Comparison of ENCODE assay signal across 13 cellular contexts in genomic region chr2:241412144-241412543, GRCh38. TPM values are rescaled to one million over a fixed set of nuclear protein-coding genes. Genes with fewer than 3 reads are reported as not detected.
DNase-seq lines count a peak whose midpoint lies in the region; ATAC-seq and TF ChIP-seq lines count a peak whose summit lies in the region.
"Had no signal": no experiment of that assay in that cellular context is flagged by ENCODE, and none has a peak within 500 bp of the region (broad histone marks: within the 10 kb centered on the region; RNA-seq: fewer than 3 reads in every experiment).

No MANE protein-coding gene starts in this region.

- peak; percentile 6 for DNase-seq in stimulated activated naive CD8-positive, alpha-beta T cell treated with anti-CD3 and anti-CD28 coated beads, Interleukin-15, Interleukin-2, amounts not matched to agents 100 U/mL and 50 U/mL, for 24 hours
- DNase-seq in stimulated activated naive CD8-positive, alpha-beta T cell treated with anti-CD3 and anti-CD28 coated beads, Interleukin-15, amount 100 ng/mL, for 72 hours: no peak
- DNase-seq in PC-3 (peak; percentile 93), fibroblast of mammary gland (ENCODE audit: low read depth) (peak; percentile 90), ureter (ENCODE audit: low spot score) (peak; percentile 48)
- no peak for DNase-seq in stimulated activated CD4-positive, alpha-beta T cell treated with anti-CD3 and anti-CD28 coated beads, Interleukin-4, amount 100 ng/mL, for 1 hour
- DNase-seq: Caco-2; effector memory CD4-positive, alpha-beta T cell; MV-4-11; small intestine had no signal

- peaks cover 29% of the 10 kb centered on the region for H3K4me1 ChIP-seq in PC-3 (ENCODE audit: insufficient read depth, low read length)
- H3K4me1 ChIP-seq: Caco-2 had no signal

- no peaks in the 10 kb centered on the region for H3K4me1 Mint-ChIP-seq in stimulated activated naive CD8-positive, alpha-beta T cell treated with anti-CD3 and anti-CD28 coated beads, Interleukin-15, amount 100 ng/mL, for 72 hours

- no TSS peak for BruUV-seq in PC-3 (replicated peaks; lab: Mats Ljungman, UMichigan)

- TF ChIP-seq CTCF in PC-3 (conservative IDR thresholded peaks at IDR 0.05; ENCODE audit: low read depth, low read length) (no peak), fibroblast of mammary gland (conservative IDR thresholded peaks at IDR 0.05; ENCODE audit: control insufficient read depth, insufficient read depth, low read depth, low read length) (no peak)

- ATAC-seq in stimulated activated naive CD8-positive, alpha-beta T cell treated with anti-CD3 and anti-CD28 coated beads, Interleukin-15, Interleukin-2, amounts not matched to agents 100 U/mL and 50 U/mL, for 24 hours: no peak
- no peak for ATAC-seq in stimulated activated naive CD8-positive, alpha-beta T cell treated with anti-CD3 and anti-CD28 coated beads, Interleukin-15, amount 100 ng/mL, for 72 hours
- ATAC-seq in PC-3 (peak; percentile 78), GM19397 (IDR thresholded peaks at IDR 0.05; ENCODE audit: unreplicated experiment) (no peak), GM18870 (IDR thresholded peaks at IDR 0.05; ENCODE audit: unreplicated experiment) (no peak)

- intact Hi-C loops in PC-3 (cut with micrococcal nuclease): loop anchor here (2.0 kb wide), 1 partner anchor 55 kb away; the partner anchor contains the start of gene FARP2

- no peaks in the 10 kb centered on the region for H3K27me3 Mint-ChIP-seq in stimulated activated naive CD8-positive, alpha-beta T cell treated with anti-CD3 and anti-CD28 coated beads, Interleukin-15, amount 100 ng/mL, for 72 hours

- H3K27me3 ChIP-seq in PC-3 (ENCODE audit: low read length): no peaks in the 10 kb centered on the region

- peaks cover 23% of the 10 kb centered on the region; the same call in 1 of the 2 replicates for H3K36me3 ChIP-seq in PC-3 (ENCODE audit: low read depth, low read length)

- no peaks in the 10 kb centered on the region for H3K79me2 ChIP-seq in PC-3 (ENCODE audit: low read length)

- H3K9me3 ChIP-seq in PC-3 (ENCODE audit: low read length): no peaks in the 10 kb centered on the region
- H3K9me3 ChIP-seq: Caco-2 had no signal

- no peaks in the 10 kb centered on the region for H3K9me2 ChIP-seq in PC-3 (replicated peaks; ENCODE audit: low read length)

- peaks cover 8% of the 10 kb centered on the region for H3F3A ChIP-seq in PC-3 (ENCODE audit: low read length, unreplicated experiment)

- POLR2A ChIA-PET in PC-3 (lab: Charles Lee; ENCODE audit: unreplicated experiment): no interaction called here

- CTCF ChIA-PET in PC-3 (lab: Charles Lee): no interaction called here

- no peaks in the 10 kb centered on the region for H3K9me3 Mint-ChIP-seq in stimulated activated naive CD8-positive, alpha-beta T cell treated with anti-CD3 and anti-CD28 coated beads, Interleukin-15, amount 100 ng/mL, for 72 hours
- H3K9me3 Mint-ChIP-seq: activated T-helper 2 cell treated with anti-CD3 and anti-CD28 coated beads, Interferon-gamma antibody, Interleukin-2, Interleukin-4, amounts not matched to agents 10 μg/mL and 5 μg/mL and 100 μg/mL, durations not matched to agents 14 hours and 24 hours and 36 hours had no signal

- H4K20me1 ChIP-seq in PC-3 (ENCODE audit: low read length): no peaks in the 10 kb centered on the region

- H3K4me3 ChIP-seq in PC-3 (ENCODE audit: low read length): no peak overlapping the region
- no peak overlapping the region for H3K4me3 ChIP-seq in fibroblast of mammary gland (ENCODE audit: control insufficient read depth, low read depth, low read length)

- no peak overlapping the region for H3K27ac Mint-ChIP-seq in stimulated activated naive CD8-positive, alpha-beta T cell treated with anti-CD3 and anti-CD28 coated beads, Interleukin-15, amount 100 ng/mL, for 72 hours
- H3K27ac Mint-ChIP-seq: activated T-helper 2 cell treated with anti-CD3 and anti-CD28 coated beads, Interferon-gamma antibody, Interleukin-2, Interleukin-4, amounts not matched to agents 10 μg/mL and 5 μg/mL and 100 μg/mL, durations not matched to agents 14 hours and 24 hours and 36 hours had no signal

- H3K4me2 ChIP-seq in PC-3 (ENCODE audit: low read length): peak overlapping the region; percentile 46

- H3K4me3 Mint-ChIP-seq in stimulated activated naive CD8-positive, alpha-beta T cell treated with anti-CD3 and anti-CD28 coated beads, Interleukin-15, amount 100 ng/mL, for 72 hours: no peak overlapping the region

- H3K9ac ChIP-seq in PC-3 (ENCODE audit: low read length): peak overlapping the region; percentile 61

- H2AFZ ChIP-seq in PC-3 (ENCODE audit: low read length): no peak overlapping the region

- peak overlapping the region; percentile 94 for H3K27ac ChIP-seq in PC-3 (ENCODE audit: low read length)

RNA-seq across cellular contexts. Expression of gene FARP2, which starts 56.1 kb away (rescaled TPM):
- total RNA-seq in PC-3 (2014; rRNA removed) (24.5 and 29.9 TPM in 2 replicates), ureter (120 TPM)

Comparison
In these comparisons a context has a peak if more than half of its experiments do, and no peak if none do; other contexts are left out.
1. DNase-seq: peak in stimulated activated naive CD8-positive, alpha-beta T cell treated with anti-CD3 and anti-CD28 coated beads, Interleukin-15, Interleukin-2, amounts not matched to agents 100 U/mL and 50 U/mL, for 24 hours (single experiment), PC-3 (single experiment), fibroblast of mammary gland (single experiment) and ureter (single experiment); none in stimulated activated naive CD8-positive, alpha-beta T cell treated with anti-CD3 and anti-CD28 coated beads, Interleukin-15, amount 100 ng/mL, for 72 hours (0 of 2) and stimulated activated CD4-positive, alpha-beta T cell treated with anti-CD3 and anti-CD28 coated beads, Interleukin-4, amount 100 ng/mL, for 1 hour (single experiment).